ENCODE assay signal across 35 cellular contexts in the genomic region with DNA sequence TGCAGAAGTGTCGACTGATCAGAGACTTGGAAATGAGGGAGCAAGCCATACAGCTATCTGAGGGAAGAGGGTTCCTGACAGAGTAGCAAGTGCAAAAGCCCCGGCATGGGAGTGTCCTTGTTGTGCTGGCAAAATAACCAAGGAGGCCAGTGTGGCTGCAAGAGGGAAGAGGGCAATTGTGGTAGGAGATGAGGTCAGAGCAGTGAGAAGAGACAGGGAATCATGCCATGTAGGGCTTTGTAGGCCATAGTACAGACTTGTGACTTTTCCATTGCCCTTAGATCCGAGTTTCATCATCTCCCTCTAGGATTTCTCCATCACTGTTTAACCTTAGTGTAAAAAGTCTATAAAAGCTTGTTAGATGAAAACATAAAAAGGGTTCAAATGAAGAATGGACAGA.
DNase-seq lines count a peak whose midpoint lies in the region; ATAC-seq and TF ChIP-seq lines count a peak whose summit lies in the region.
"Had no signal": no experiment of that assay in that cellular context is flagged by ENCODE, and none has a peak within 500 bp of the region (broad histone marks: within the 10 kb centered on the region; RNA-seq: fewer than 3 reads in every experiment).

No MANE protein-coding gene starts in this region.

- 54% methylated on average over 3 of the region's 3 CpGs for WGBS in liver

- H3K36me3 ChIP-seq in breast epithelium = no peaks in the 10 kb centered on the region
- H3K36me3 ChIP-seq in liver (ENCODE audit: control insufficient read depth in 4 of 4, insufficient read depth in 3 of 4, low read depth in 1 of 4, low read length in 3 of 4) = no peaks in the 10 kb centered on the region
- H3K36me3 ChIP-seq in upper lobe of right lung = no peaks in the 10 kb centered on the region

- peak in 1 of 2 donors; percentile 4 for TF ChIP-seq RAD21 in liver (IDR thresholded peaks at IDR 0.05)

- H3K4me3 ChIP-seq in breast epithelium = no peak overlapping the region
- no peak overlapping the region for H3K4me3 ChIP-seq in fibroblast of mammary gland (ENCODE audit: control insufficient read depth, low read depth, low read length)
- H3K4me3 ChIP-seq in liver (ENCODE audit: low read depth in 1 of 3, low read length in 3 of 3) = no peak overlapping the region
- no peak overlapping the region for H3K4me3 ChIP-seq in upper lobe of right lung
- H3K4me3 ChIP-seq: GM23338, heart right ventricle, tibial artery had no signal

- H3K9ac ChIP-seq in liver (ENCODE audit: low read depth in 1 of 2, low read length in 2 of 2) = no peak overlapping the region

- DNase-seq in MCF 10A (ENCODE audit: unreplicated experiment) = peak; percentile 6
- DNase-seq in breast epithelium (ENCODE audit: low spot score in 2 of 2) = no peak
- peak; percentile 74 for DNase-seq in fibroblast of mammary gland (ENCODE audit: low read depth)
- DNase-seq in upper lobe of right lung = no peak
- DNase-seq in NCI-H82 treated with DMSO at 0.1 percent for 48 hours (lab: John Stamatoyannopoulos, UW; ENCODE audit: unreplicated experiment) = no peak
- no peak for DNase-seq in NCI-H1092 (lab: John Stamatoyannopoulos, UW)
- DNase-seq in GM10266 (ENCODE audit: extremely low spot score) = no peak
- DNase-seq: 8988T; activated CD4-positive, alpha-beta T cell treated with anti-CD3 and anti-CD28 coated beads, Interleukin-2, amount 50 U/mL, for 4 hours; activated CD4-positive, CD25-positive, alpha-beta regulatory T cell; activated naive CD4-positive, alpha-beta T cell treated with anti-CD3 and anti-CD28 coated beads, Interleukin-2, amount 50 U/mL, for 16 hours; aorta; caudate nucleus; CD8-positive, alpha-beta memory T cell; DMS153; heart right ventricle; HFFc6; left cardiac atrium; mesendoderm; NCI-H1105; NCI-H1930; NCI-H526 treated with DMSO at 0.1 percent for 48 hours; SIG-M5; stimulated activated naive CD8-positive, alpha-beta T cell treated with anti-CD3 and anti-CD28 coated beads, Interleukin-15, amount 100 ng/mL, for 72 hours; SW 1271; T-helper 9 cell had no signal

- H3K27ac ChIP-seq in breast epithelium (no peak overlapping the region), liver (ENCODE audit: low read depth in 1 of 2, low read length in 2 of 2) (peak overlapping the region in 1 of 2 donors; percentile 61), upper lobe of right lung (no peak overlapping the region)
- H3K27ac ChIP-seq: heart right ventricle, HL-60, neutrophil, tibial artery had no signal

- peaks cover 30% of the 10 kb centered on the region for H3K27me3 Mint-ChIP-seq in MCF 10A (ENCODE audit: insufficient read depth, unreplicated experiment)
- H3K27me3 Mint-ChIP-seq: B cell; dendritic cell treated with granulocyte-macrophage colony-stimulating factor and Interleukin-4, amounts not matched to agents 40 ng/mL and 50 ng/mL, for 4 days; stimulated activated naive CD8-positive, alpha-beta T cell treated with anti-CD3 and anti-CD28 coated beads, Interleukin-15, amount 100 ng/mL, for 72 hours had no signal

- H3K4me1 ChIP-seq in breast epithelium (no peaks in the 10 kb centered on the region), liver (ENCODE audit: control insufficient read depth in 4 of 4, insufficient read depth in 4 of 4, low read length in 3 of 4) (peaks cover 0 to 3% (median 1%) of the 10 kb centered on the region in 4 donors), upper lobe of right lung (no peaks in the 10 kb centered on the region)
- H3K4me1 ChIP-seq: heart right ventricle, tibial artery had no signal

- H3K9me3 Mint-ChIP-seq in MCF 10A (ENCODE audit: unreplicated experiment) = no peaks in the 10 kb centered on the region
- H3K9me3 Mint-ChIP-seq: activated T-helper 1 cell treated with anti-CD3 and anti-CD28 coated beads, Interleukin-12 subunit alpha, Interleukin-12 subunit beta, Interleukin-2, Interleukin-4 antibody, amounts not matched to agents 30 ng/mL and 10 ng/mL and 1 ng/mL, durations not matched to agents 14 hours and 24 hours and 36 hours; CD8-positive, alpha-beta memory T cell; dendritic cell treated with granulocyte-macrophage colony-stimulating factor and Interleukin-4, amounts not matched to agents 40 ng/mL and 50 ng/mL, for 4 days; GM23338; HFFc6; stimulated activated naive CD8-positive, alpha-beta T cell treated with anti-CD3 and anti-CD28 coated beads, Interleukin-15, amount 100 ng/mL, for 72 hours had no signal

- intact Hi-C loops in MCF 10A (cut with micrococcal nuclease) (no loop called here), breast epithelium (cut with DNase I; ENCODE audit: low total_unique reads) (no loop called here), upper lobe of right lung (cut with DNase I) (no loop called here)

- TF ChIP-seq POLR2A in breast epithelium (IDR thresholded peaks at IDR 0.05) = no peak

- H3K36me3 Mint-ChIP-seq in MCF 10A (ENCODE audit: insufficient read depth, unreplicated experiment) = no peaks in the 10 kb centered on the region

- ATAC-seq in upper lobe of right lung = peak; percentile 87
- ATAC-seq: GM23338; heart right ventricle; Panc1; stimulated activated naive CD8-positive, alpha-beta T cell treated with anti-CD3 and anti-CD28 coated beads, Interleukin-15, amount 100 ng/mL, for 72 hours had no signal

- peaks cover 0 to 20% of the 10 kb centered on the region in 2 donors for H3K27me3 ChIP-seq in breast epithelium
- H3K27me3 ChIP-seq in liver (ENCODE audit: control insufficient read depth in 4 of 4, insufficient read depth in 4 of 4, low read length in 3 of 4) = no peaks in the 10 kb centered on the region
- H3K27me3 ChIP-seq in upper lobe of right lung = no peaks in the 10 kb centered on the region
- H3K27me3 ChIP-seq: heart right ventricle, neutrophil, tibial artery had no signal

- H3K27ac Mint-ChIP-seq in MCF 10A (ENCODE audit: low read depth, unreplicated experiment) = no peak overlapping the region
- H3K27ac Mint-ChIP-seq: activated T-helper 1 cell treated with anti-CD3 and anti-CD28 coated beads, Interleukin-12 subunit alpha, Interleukin-12 subunit beta, Interleukin-2, Interleukin-4 antibody, amounts not matched to agents 30 ng/mL and 10 ng/mL and 1 ng/mL, durations not matched to agents 14 hours and 24 hours and 36 hours; B cell; GM23338; HFFc6 had no signal

- H3K4me1 Mint-ChIP-seq in MCF 10A (ENCODE audit: insufficient read depth, unreplicated experiment) = no peaks in the 10 kb centered on the region
- H3K4me1 Mint-ChIP-seq: B cell; CD8-positive, alpha-beta memory T cell; GM23338 had no signal

- H3K4me3 Mint-ChIP-seq in MCF 10A (ENCODE audit: unreplicated experiment) = no peak overlapping the region
- H3K4me3 Mint-ChIP-seq: activated T-helper 1 cell treated with anti-CD3 and anti-CD28 coated beads, Interleukin-12 subunit alpha, Interleukin-12 subunit beta, Interleukin-2, Interleukin-4 antibody, amounts not matched to agents 30 ng/mL and 10 ng/mL and 1 ng/mL, durations not matched to agents 14 hours and 24 hours and 36 hours; B cell; CD8-positive, alpha-beta memory T cell; dendritic cell treated with granulocyte-macrophage colony-stimulating factor and Interleukin-4, amounts not matched to agents 40 ng/mL and 50 ng/mL, for 4 days; GM23338; HFFc6 had no signal

- CTCF ChIA-PET in MCF 10A (lab: Yijun Ruan, JAX) = interaction anchor here (0.6 kb wide), 1 partner anchor 11 kb away, joined by 4 read pairs; no protein-coding TSS in a partner anchor

- POLR2A ChIA-PET in MCF 10A (lab: Yijun Ruan, JAX) = interaction anchor here (0.6 kb wide), 1 partner anchor 1529 kb away, joined by 3 read pairs; no protein-coding TSS in a partner anchor

- H3K9me3 ChIP-seq in breast epithelium (no peaks in the 10 kb centered on the region), liver (ENCODE audit: control insufficient read depth in 4 of 4, low read length in 3 of 4) (no peaks in the 10 kb centered on the region), upper lobe of right lung (no peaks in the 10 kb centered on the region)
- H3K9me3 ChIP-seq: heart right ventricle, neutrophil, tibial artery had no signal

- TF ChIP-seq CTCF in MCF 10A (IDR thresholded peaks at IDR 0.05; ENCODE audit: unreplicated experiment) (no peak), breast epithelium (IDR thresholded peaks at IDR 0.05) (no peak), fibroblast of mammary gland (conservative IDR thresholded peaks at IDR 0.05; ENCODE audit: control insufficient read depth, insufficient read depth, low read depth, low read length) (no peak), liver (IDR thresholded peaks at IDR 0.05; ENCODE audit: low read depth, low read length, missing input control) (no peak), upper lobe of right lung (IDR thresholded peaks at IDR 0.05) (no peak), GM10266 (IDR thresholded peaks at IDR 0.05; ENCODE audit: control insufficient read depth, insufficient read depth, low read depth, missing control alignments) (no peak)

- no TSS peak for BruUV-seq in MCF 10A (replicated peaks; lab: Mats Ljungman, UMichigan)

TF ChIP-seq in liver, 16 proteins besides CTCF, POLR2A, EP300 and RAD21 (continues in another document):
- TF ChIP-seq TAF1 (conservative IDR thresholded peaks at IDR 0.05) = no peak
- peak; percentile 77 to 84 for TF ChIP-seq RXRA (IDR thresholded peaks at IDR 0.05)
- TF ChIP-seq REST (IDR thresholded peaks at IDR 0.05) = no peak
- TF ChIP-seq FOXA2 (IDR thresholded peaks at IDR 0.05) = no peak

Comparison
In these comparisons a context has a peak if more than half of its experiments do, and no peak if none do; other contexts are left out.
1. DNase-seq: peak in MCF 10A (single experiment) and fibroblast of mammary gland (single experiment); none in breast epithelium (0 of 2), upper lobe of right lung (single experiment), NCI-H82 treated with DMSO at 0.1 percent for 48 hours (single experiment), NCI-H1092 (single experiment) and GM10266 (single experiment).